12 cellular contexts compared by ENCODE assay signal in genomic region chr17:74746376-74746775, GRCh38. TPM values are rescaled to one million over a fixed set of nuclear protein-coding genes. Genes with fewer than 3 reads are reported as not detected.
DNase-seq lines count a peak whose midpoint lies in the region; ATAC-seq and TF ChIP-seq lines count a peak whose summit lies in the region.
"Had no signal": no experiment of that assay in that cellular context is flagged by ENCODE, and none has a peak within 500 bp of the region (broad histone marks: within the 10 kb centered on the region; RNA-seq: fewer than 3 reads in every experiment).

No MANE protein-coding gene starts in this region.

- H3K56ac ChIP-seq in mesendoderm (ENCODE audit: low read length): peak overlapping the region; percentile 62

- H4K8ac ChIP-seq in mesendoderm (ENCODE audit: low read depth, low read length): no peak overlapping the region

- no peaks in the 10 kb centered on the region for H3K9me3 Mint-ChIP-seq in natural killer cell treated with Interleukin-12 subunit alpha and Interleukin-12 subunit beta and Interleukin-15 and Interleukin-18, amount 100 ng/mL, for 72 hours
- no peaks in the 10 kb centered on the region for H3K9me3 Mint-ChIP-seq in natural killer cell
- no peaks in the 10 kb centered on the region for H3K9me3 Mint-ChIP-seq in activated naive CD8-positive, alpha-beta T cell (ENCODE audit: low read depth)

- peaks cover 35% of the 10 kb centered on the region for H3K4me1 ChIP-seq in mesendoderm (ENCODE audit: control insufficient read depth, low read depth, low read length)

- intact Hi-C loops in natural killer cell (cut with micrococcal nuclease): no loop called here

- peak overlapping the region; percentile 72 for H3K18ac ChIP-seq in mesendoderm (ENCODE audit: low read length)

- H3K27ac ChIP-seq in mesendoderm (ENCODE audit: low read depth, low read length) (peak overlapping the region; percentile 59), brain microvascular endothelial cell (no peak overlapping the region)
- H3K27ac ChIP-seq: SK-N-MC had no signal

- whole genome bisulfite sequencing in mesendoderm (ENCODE audit: extremely low coverage, insufficient coverage, low lambda C conversion rate): no CpG with 5 or more reads among the region's 5 CpGs

- DNase-seq in natural killer cell treated with Interleukin-12 subunit alpha and Interleukin-12 subunit beta and Interleukin-15 and Interleukin-18, amount 100 ng/mL, for 72 hours (ENCODE audit: low spot score): no peak
- DNase-seq in natural killer cell: no peak
- peak; percentile 96 for DNase-seq in mesendoderm
- DNase-seq in cortex of kidney (lab: John Stamatoyannopoulos, UW): no peak
- no peak for DNase-seq in NCI-H1105 (lab: John Stamatoyannopoulos, UW)
- DNase-seq in brain microvascular endothelial cell: no peak
- DNase-seq: activated naive CD4-positive, alpha-beta T cell treated with anti-CD3 and anti-CD28 coated beads, Interleukin-2, amount 50 U/mL, for 16 hours had no signal

- H3K23ac ChIP-seq in mesendoderm (ENCODE audit: low read length): no peak overlapping the region

- H3K27me3 ChIP-seq in mesendoderm (ENCODE audit: insufficient read depth, low read length, poor library complexity) (no peaks in the 10 kb centered on the region), brain microvascular endothelial cell (replicated peaks) (no peaks in the 10 kb centered on the region)

- H3K79me1 ChIP-seq in mesendoderm (ENCODE audit: low read length): peaks cover 13% of the 10 kb centered on the region

- H3K4me2 ChIP-seq in mesendoderm (ENCODE audit: low read length): no peak overlapping the region

- peak overlapping the region; percentile 21 for H2BK120ac ChIP-seq in mesendoderm (ENCODE audit: low read depth, low read length)

- H3K4me3 ChIP-seq in mesendoderm (ENCODE audit: low read length) (no peak overlapping the region), brain microvascular endothelial cell (ENCODE audit: low read depth, low read length) (no peak overlapping the region)
- H3K4me3 ChIP-seq: SK-N-MC had no signal

- peak overlapping the region; percentile 30 for H3K4me3 Mint-ChIP-seq in natural killer cell treated with Interleukin-12 subunit alpha and Interleukin-12 subunit beta and Interleukin-15 and Interleukin-18, amount 100 ng/mL, for 72 hours
- no peak overlapping the region for H3K4me3 Mint-ChIP-seq in natural killer cell
- H3K4me3 Mint-ChIP-seq in activated naive CD8-positive, alpha-beta T cell: peak overlapping the region; percentile 74

- H3K36me3 ChIP-seq in mesendoderm (ENCODE audit: control insufficient read depth, insufficient read depth, low read length) (no peaks in the 10 kb centered on the region), brain microvascular endothelial cell (replicated peaks) (no peaks in the 10 kb centered on the region)

- no peak overlapping the region for H2AK5ac ChIP-seq in mesendoderm (ENCODE audit: low read length)

- TF ChIP-seq CTCF in natural killer cell (IDR thresholded peaks at IDR 0.05): no peak
- no peak for TF ChIP-seq CTCF in brain microvascular endothelial cell (IDR thresholded peaks at IDR 0.05; ENCODE audit: low read depth, low read length, missing control alignments)

- H4K5ac ChIP-seq in mesendoderm (ENCODE audit: low read length): no peak overlapping the region

- H3K79me2 ChIP-seq in mesendoderm (ENCODE audit: control insufficient read depth, insufficient read depth, low read length): peaks cover 28% of the 10 kb centered on the region

- H3K27ac Mint-ChIP-seq in natural killer cell treated with Interleukin-12 subunit alpha and Interleukin-12 subunit beta and Interleukin-15 and Interleukin-18, amount 100 ng/mL, for 72 hours: peak overlapping the region in 1 of 2 donors; percentile 47
- H3K27ac Mint-ChIP-seq in natural killer cell: peak overlapping the region in 1 of 2 donors; percentile 52
- peak overlapping the region; percentile 58 for H3K27ac Mint-ChIP-seq in activated naive CD8-positive, alpha-beta T cell

- no peak overlapping the region for H2BK15ac ChIP-seq in mesendoderm (replicated peaks; ENCODE audit: low read depth)

- no peaks in the 10 kb centered on the region for H3K27me3 Mint-ChIP-seq in natural killer cell treated with Interleukin-12 subunit alpha and Interleukin-12 subunit beta and Interleukin-15 and Interleukin-18, amount 100 ng/mL, for 72 hours
- no peaks in the 10 kb centered on the region for H3K27me3 Mint-ChIP-seq in natural killer cell (ENCODE audit: low read depth in 2 of 2)
- no peaks in the 10 kb centered on the region for H3K27me3 Mint-ChIP-seq in activated naive CD8-positive, alpha-beta T cell

- in situ Hi-C loops in brain microvascular endothelial cell (cut with HindIII; ENCODE audit: low pct_ligation_motif_present, low sequenced_read_pairs): no loop called here

- peak overlapping the region; percentile 90 for H2BK5ac ChIP-seq in mesendoderm (ENCODE audit: low read length)

- H3K4me1 Mint-ChIP-seq in natural killer cell treated with Interleukin-12 subunit alpha and Interleukin-12 subunit beta and Interleukin-15 and Interleukin-18, amount 100 ng/mL, for 72 hours (ENCODE audit: low read depth in 2 of 2): peaks cover 57 to 62% of the 10 kb centered on the region in 2 donors
- H3K4me1 Mint-ChIP-seq in natural killer cell: peaks cover 51 to 70% of the 10 kb centered on the region in 2 donors
- peaks cover 63% of the 10 kb centered on the region for H3K4me1 Mint-ChIP-seq in activated naive CD8-positive, alpha-beta T cell (ENCODE audit: low read depth)

- no peaks in the 10 kb centered on the region for H3K36me3 Mint-ChIP-seq in natural killer cell treated with Interleukin-12 subunit alpha and Interleukin-12 subunit beta and Interleukin-15 and Interleukin-18, amount 100 ng/mL, for 72 hours
- H3K36me3 Mint-ChIP-seq in natural killer cell: no peaks in the 10 kb centered on the region
- no peaks in the 10 kb centered on the region for H3K36me3 Mint-ChIP-seq in activated naive CD8-positive, alpha-beta T cell

- no peak for ATAC-seq in natural killer cell treated with Interleukin-12 subunit alpha and Interleukin-12 subunit beta and Interleukin-15 and Interleukin-18, amount 100 ng/mL, for 72 hours
- ATAC-seq in natural killer cell: no peak
- no peak for ATAC-seq in GM18861 (IDR thresholded peaks at IDR 0.05; ENCODE audit: unreplicated experiment)
- ATAC-seq: activated CD4-positive, CD25-positive, alpha-beta regulatory T cell treated with anti-CD3 and anti-CD28 coated beads, Interleukin-2, amount 50 U/mL, for 24 hours had no signal

- H3K4ac ChIP-seq in mesendoderm (ENCODE audit: low read depth, low read length): no peak overlapping the region

- peak overlapping the region; percentile 55 for H3K9ac ChIP-seq in mesendoderm (ENCODE audit: low read length)

RNA-seq across cellular contexts. Expression of gene NHERF1, which starts 2.1 kb away (rescaled TPM):
- 100 to 1,000 TPM; 159 to 187 TPM for total RNA-seq in natural killer cell treated with Interleukin-12 subunit alpha and Interleukin-12 subunit beta and Interleukin-15 and Interleukin-18, amount 100 ng/mL, for 72 hours
- total RNA-seq in natural killer cell: 100 to 1,000 TPM; 323 to 372 (median 362) TPM
- polyA plus RNA-seq in mesendoderm (2013, experiment 1 of 2): 141 TPM
- 147 TPM for polyA plus RNA-seq in mesendoderm (2013, experiment 2 of 2)

RNA-seq across cellular contexts. Expression of gene RAB37, which starts 9.3 kb away (rescaled TPM):
- 1 to 10 TPM; 1.3 to 3.3 TPM for total RNA-seq in natural killer cell treated with Interleukin-12 subunit alpha and Interleukin-12 subunit beta and Interleukin-15 and Interleukin-18, amount 100 ng/mL, for 72 hours
- total RNA-seq in natural killer cell: 100 to 1,000 TPM; 150 to 184 (median 169) TPM
- polyA plus RNA-seq in mesendoderm (2013, experiment 1 of 2): 1.2 TPM
- polyA plus RNA-seq in mesendoderm (2013, experiment 2 of 2): 0.94 TPM
- polyA plus RNA-seq: neural cell had no signal

RNA-seq across cellular contexts. Expression of gene NAT9, which starts 29.8 kb away (rescaled TPM):
- total RNA-seq in natural killer cell treated with Interleukin-12 subunit alpha and Interleukin-12 subunit beta and Interleukin-15 and Interleukin-18, amount 100 ng/mL, for 72 hours: 10 to 100 TPM; 42.9 to 60.7 TPM
- 10 to 100 TPM; 20.0 to 27.2 (median 24.8) TPM for total RNA-seq in natural killer cell
- 13.4 TPM for polyA plus RNA-seq in mesendoderm (2013, experiment 1 of 2)
- polyA plus RNA-seq in mesendoderm (2013, experiment 2 of 2): 13.7 TPM

RNA-seq across cellular contexts. Expression of gene CD300LF, which starts 33.7 kb away (rescaled TPM):
- total RNA-seq in natural killer cell treated with Interleukin-12 subunit alpha and Interleukin-12 subunit beta and Interleukin-15 and Interleukin-18, amount 100 ng/mL, for 72 hours: 1 to 10 TPM in 1 of 2 donors, not detected in 1; 2.2 TPM
- total RNA-seq in natural killer cell: 10 to 100 TPM in 1 of 3 donors, 1 to 10 TPM in 2; 1.9 to 10.6 (median 8.7) TPM
- polyA plus RNA-seq in mesendoderm (2013, experiment 1 of 2): not detected
- polyA plus RNA-seq in mesendoderm (2013, experiment 2 of 2): not detected
- polyA plus RNA-seq: neural cell had no signal

Comparison
In these comparisons a context has a peak if more than half of its experiments do, and no peak if none do; other contexts are left out.
1. RNA of gene RAB37, which starts 9.3 kb away (total RNA-seq): 150 to 184 TPM in natural killer cell; 1.3 to 3.3 TPM in natural killer cell treated with Interleukin-12 subunit alpha and Interleukin-12 subunit beta and Interleukin-15 and Interleukin-18, amount 100 ng/mL, for 72 hours; every median in the first group is over 10 times any median in the second.